20 cellular contexts compared by ENCODE assay signal in the genomic region with DNA sequence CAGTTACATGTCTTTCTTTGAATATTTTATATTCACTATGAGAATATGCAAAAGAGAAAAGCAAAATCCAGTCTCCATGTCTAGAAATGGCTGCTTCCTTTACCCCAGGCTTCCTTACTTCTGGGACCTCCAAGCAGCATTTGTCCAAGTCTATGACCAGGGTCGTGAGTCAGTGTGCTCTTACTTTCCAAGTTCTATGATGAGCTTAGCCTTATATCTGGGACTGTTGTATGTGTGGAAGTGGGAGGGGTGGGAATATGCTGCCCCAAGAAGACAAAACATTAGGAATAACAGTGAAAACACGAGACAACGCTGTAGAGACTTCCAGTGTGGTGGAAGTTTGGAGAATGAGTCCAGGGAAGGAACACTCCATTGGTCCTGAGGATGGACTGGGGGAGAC. TPM values are rescaled to one million over a fixed set of nuclear protein-coding genes. Genes with fewer than 3 reads are reported as not detected.
A peak's percentile ranks its signal among the peaks of the same experiment; 100 is the strongest.
DNase-seq lines count a peak whose midpoint lies in the region; ATAC-seq, FAIRE-seq and TF ChIP-seq lines count a peak whose summit lies in the region.
"Had no signal": no experiment of that assay in that cellular context is flagged by ENCODE, and none has a peak within 500 bp of the region (broad histone marks: within the 10 kb centered on the region; RNA-seq: fewer than 3 reads in every experiment).

No MANE protein-coding gene starts in this region.

- dilution Hi-C loops in endothelial cell of umbilical vein (cut with MboI; ENCODE audit: extremely low pct_ligation_motif_present, low sequenced_read_pairs): no loop called here

- peaks cover 10% of the 10 kb centered on the region; the same call in 1 of the 2 replicates for H3K4me1 ChIP-seq in H9 (ENCODE audit: insufficient read depth, low read length)
- peaks cover 38% of the 10 kb centered on the region for H3K4me1 ChIP-seq in astrocyte (ENCODE audit: insufficient read depth, low read length)
- H3K4me1 ChIP-seq in endothelial cell of umbilical vein (ENCODE audit: control insufficient read depth, extremely low read depth, insufficient read depth, low read length): peaks cover 13% of the 10 kb centered on the region
- H3K4me1 ChIP-seq in trophoblast cell (ENCODE audit: control insufficient read depth in 1 of 2, insufficient read depth in 2 of 2, low read length in 2 of 2): peaks cover 3 to 4% of the 10 kb centered on the region in 2 experiments

- H3K27me3 Mint-ChIP-seq in H9 (ENCODE audit: low read depth) (peaks cover 5% of the 10 kb centered on the region), astrocyte (ENCODE audit: low read depth, unreplicated experiment) (no peaks in the 10 kb centered on the region)

- H3K56ac ChIP-seq in H9 (ENCODE audit: insufficient read length, low read depth, low read length): no peak overlapping the region

- no peak overlapping the region for H3K9ac ChIP-seq in H9 (ENCODE audit: extremely low read depth, insufficient read length, low read length)
- peak overlapping the region; percentile 80 for H3K9ac ChIP-seq in astrocyte (ENCODE audit: low read length)
- H3K9ac ChIP-seq in endothelial cell of umbilical vein (replicated peaks; ENCODE audit: extremely low read depth, insufficient read depth, low read length): no peak overlapping the region
- no peak overlapping the region for H3K9ac ChIP-seq in trophoblast cell (ENCODE audit: low read length)

- H2BK5ac ChIP-seq in H9 (ENCODE audit: insufficient read length, low read length): no peak overlapping the region
- no peak overlapping the region for H2BK5ac ChIP-seq in trophoblast cell (ENCODE audit: low read depth, low read length, poor library complexity)

- H4K91ac ChIP-seq in H9 (ENCODE audit: insufficient read length, low read depth, low read length) (no peak overlapping the region), trophoblast cell (ENCODE audit: low read depth, low read length) (no peak overlapping the region)

- no peak overlapping the region for H3K4ac ChIP-seq in H9 (ENCODE audit: low read depth, low read length)
- H3K4ac ChIP-seq in trophoblast cell (ENCODE audit: low read depth, low read length): no peak overlapping the region

- H4K12ac ChIP-seq in trophoblast cell (ENCODE audit: low read depth, low read length): no peak overlapping the region

- H3K23me2 ChIP-seq in H9 (ENCODE audit: insufficient read length, low read depth, low read length, poor library complexity, severe bottlenecking): no peaks in the 10 kb centered on the region

- H3K4me1 Mint-ChIP-seq in H9: peaks cover 54 to 61% of the 10 kb centered on the region in 2 experiments
- peaks cover 29% of the 10 kb centered on the region for H3K4me1 Mint-ChIP-seq in astrocyte (ENCODE audit: low read depth, unreplicated experiment)
- H3K4me1 Mint-ChIP-seq: B cell had no signal

- intact Hi-C loops in endothelial cell of umbilical vein (cut with micrococcal nuclease): no loop called here
- intact Hi-C loops in left colon (cut with DNase I, micrococcal nuclease): no loop called here

- H3T11ph ChIP-seq in H9 (ENCODE audit: low read length): peak overlapping the region; percentile 67

- H3K79me2 ChIP-seq in H9 (ENCODE audit: insufficient read depth, low read length): no peaks in the 10 kb centered on the region
- no peaks in the 10 kb centered on the region for H3K79me2 ChIP-seq in astrocyte (ENCODE audit: insufficient read depth, low read length)
- no peaks in the 10 kb centered on the region for H3K79me2 ChIP-seq in endothelial cell of umbilical vein (ENCODE audit: control insufficient read depth, insufficient read depth, low read length)
- no peaks in the 10 kb centered on the region for H3K79me2 ChIP-seq in trophoblast cell (ENCODE audit: control insufficient read depth, insufficient read depth, low read length, poor library complexity)

- H3K79me1 ChIP-seq in H9 (ENCODE audit: insufficient read depth, low read depth, low read length, poor library complexity, severe bottlenecking) (no peaks in the 10 kb centered on the region), trophoblast cell (ENCODE audit: low read length) (peaks cover 2% of the 10 kb centered on the region)

- H3K36me3 Mint-ChIP-seq in H9 (ENCODE audit: insufficient read depth in 1 of 3, low read depth in 3 of 3): peaks cover 0 to 5% (median 0%) of the 10 kb centered on the region in 3 experiments; a peak in 4 of 7 replicates
- H3K36me3 Mint-ChIP-seq in astrocyte (ENCODE audit: low read depth, unreplicated experiment): no peaks in the 10 kb centered on the region
- H3K36me3 Mint-ChIP-seq: CD4-positive, CD25-positive, alpha-beta regulatory T cell had no signal

- H3K27me3 ChIP-seq in H9 (ENCODE audit: insufficient read depth, low read length): no peaks in the 10 kb centered on the region
- no peaks in the 10 kb centered on the region for H3K27me3 ChIP-seq in astrocyte (ENCODE audit: insufficient read depth, low read length)
- no peaks in the 10 kb centered on the region for H3K27me3 ChIP-seq in endothelial cell of umbilical vein (ENCODE audit: control insufficient read depth in 2 of 2, insufficient read depth in 2 of 2, low read length in 2 of 2)
- no peaks in the 10 kb centered on the region for H3K27me3 ChIP-seq in trophoblast cell (ENCODE audit: insufficient read depth, low read length)

- no peak for TF ChIP-seq POLR2A in endothelial cell of umbilical vein (IDR thresholded peaks at IDR 0.05; ENCODE audit: low read depth, low read length)

- H3K18ac ChIP-seq in H9 (ENCODE audit: insufficient read length, low read depth, low read length) (no peak overlapping the region), trophoblast cell (ENCODE audit: low read length) (no peak overlapping the region)

- WGBS in H9 (ENCODE audit: extremely low coverage, insufficient read length, low lambda C conversion rate): no CpG with 5 or more reads among the region's 3 CpGs
- no CpG with 5 or more reads among the region's 3 CpGs for WGBS in trophoblast cell (ENCODE audit: extremely low coverage, insufficient coverage, insufficient read length)

- no peak for DNase-seq in H9
- DNase-seq in astrocyte (ENCODE audit: low read depth): peak; percentile 60
- DNase-seq in endothelial cell of umbilical vein (ENCODE audit: low read depth, low spot score): no peak
- DNase-seq in trophoblast cell: no peak
- DNase-seq in left colon: no peak
- DNase-seq in NCI-H524 (lab: John Stamatoyannopoulos, UW): no peak
- DNase-seq: ACHN; CD4-positive, CD25-positive, alpha-beta regulatory T cell; EL; HCEC 1CT; KG1; NCI-H1417 treated with DMSO at 0.1 percent for 48 hours; NCI-H1930; NCI-H2171; NCI-H510A had no signal

- H4K5ac ChIP-seq in H9 (ENCODE audit: insufficient read length, low read depth, low read length): no peak overlapping the region

- H3K9me1 ChIP-seq in endothelial cell of umbilical vein (replicated peaks; ENCODE audit: control insufficient read depth, extremely low read depth, insufficient read depth, low read length): no peaks in the 10 kb centered on the region

- FAIRE-seq in astrocyte (lab: Jason Lieb, UNC) (no peak), endothelial cell of umbilical vein (lab: Jason Lieb, UNC) (no peak)
- FAIRE-seq: GM19239 had no signal

- H3K27ac Mint-ChIP-seq in H9 (peak overlapping the region in 1 of 3 experiments; percentile 21; a peak in 3 of 7 replicates), astrocyte (ENCODE audit: unreplicated experiment) (no peak overlapping the region)
- H3K27ac Mint-ChIP-seq: B cell had no signal

- H3K23ac ChIP-seq in H9 (ENCODE audit: insufficient read length, low read depth, low read length) (no peak overlapping the region), trophoblast cell (ENCODE audit: low read length) (peak overlapping the region; percentile 14)

- H2AK5ac ChIP-seq in H9 (ENCODE audit: insufficient read length, low read length) (peak overlapping the region; percentile 26), trophoblast cell (ENCODE audit: low read length) (no peak overlapping the region)

- CTCF ChIA-PET in endothelial cell of umbilical vein (lab: Charles Lee): interaction anchor here (1.0 to 3.2 kb wide), 3 partner anchors 10 to 37 kb away, joined by 5 to 8 read pairs (median 7); no protein-coding TSS in a partner anchor

- H3K4me2 ChIP-seq in H9 (ENCODE audit: insufficient read depth, insufficient read length, low read length) (no peak overlapping the region), astrocyte (ENCODE audit: low read length) (peak overlapping the region; percentile 46), endothelial cell of umbilical vein (ENCODE audit: insufficient read depth, low read length) (no peak overlapping the region), trophoblast cell (ENCODE audit: low read length) (no peak overlapping the region)

- H3K4me3 ChIP-seq in astrocyte (ENCODE audit: insufficient read depth, low read depth, low read length) (no peak overlapping the region), endothelial cell of umbilical vein (replicated peaks in 1 of 3; ENCODE audit: insufficient read depth in 1 of 3, low read depth in 1 of 3, low read length in 3 of 3) (no peak overlapping the region), trophoblast cell (ENCODE audit: low read depth, low read length) (no peak overlapping the region)

- H4K8ac ChIP-seq in H9 (replicated peaks; ENCODE audit: insufficient read length, low read depth, low read length) (no peak overlapping the region), trophoblast cell (ENCODE audit: low read depth, low read length) (no peak overlapping the region)

- H4K20me1 ChIP-seq in H9 (ENCODE audit: control insufficient read depth, insufficient read depth, insufficient read length): no peaks in the 10 kb centered on the region
- H4K20me1 ChIP-seq in astrocyte (ENCODE audit: insufficient read depth, low read length): no peaks in the 10 kb centered on the region
- H4K20me1 ChIP-seq in endothelial cell of umbilical vein (replicated peaks; ENCODE audit: control insufficient read depth, extremely low read depth, insufficient read depth, low read length): no peaks in the 10 kb centered on the region

- BruUV-seq in endothelial cell of umbilical vein (replicated peaks; lab: Mats Ljungman, UMichigan): no TSS peak

- H2BK12ac ChIP-seq in H9 (ENCODE audit: insufficient read length, low read depth, low read length) (peak overlapping the region; percentile 55), trophoblast cell (ENCODE audit: low read length) (no peak overlapping the region)

- peaks cover 0 to 3% of the 10 kb centered on the region in 2 experiments; a peak in 1 of 5 replicates for H3K9me3 Mint-ChIP-seq in H9
- peaks cover 2% of the 10 kb centered on the region for H3K9me3 Mint-ChIP-seq in astrocyte (ENCODE audit: unreplicated experiment)
- H3K9me3 Mint-ChIP-seq: CD4-positive, CD25-positive, alpha-beta regulatory T cell had no signal

- no peak overlapping the region for H2BK15ac ChIP-seq in H9 (ENCODE audit: low read depth, low read length)

- H3K36me3 ChIP-seq in astrocyte (ENCODE audit: insufficient read depth, low read length): no peaks in the 10 kb centered on the region
- H3K36me3 ChIP-seq in endothelial cell of umbilical vein (ENCODE audit: control insufficient read depth in 2 of 2, extremely low read depth in 1 of 2, insufficient read depth in 2 of 2, low read length in 2 of 2): no peaks in the 10 kb centered on the region
- H3K36me3 ChIP-seq in trophoblast cell (ENCODE audit: control insufficient read depth in 1 of 2, insufficient read depth in 2 of 2, low read length in 2 of 2): no peaks in the 10 kb centered on the region

- H3K14ac ChIP-seq in H9 (ENCODE audit: insufficient read depth, low read length) (no peak overlapping the region), trophoblast cell (ENCODE audit: low read length) (no peak overlapping the region)

- no peak overlapping the region for H3K27ac ChIP-seq in H9 (ENCODE audit: insufficient read length, low read depth, low read length)
- H3K27ac ChIP-seq in astrocyte (ENCODE audit: low read depth, low read length): peak overlapping the region; percentile 98
- peak overlapping the region; percentile 25 for H3K27ac ChIP-seq in endothelial cell of umbilical vein (ENCODE audit: insufficient read depth, low read depth, low read length)
- H3K27ac ChIP-seq in trophoblast cell (ENCODE audit: low read depth, low read length): no peak overlapping the region

- ATAC-seq in left colon (no peak), GM18861 (IDR thresholded peaks at IDR 0.05; ENCODE audit: unreplicated experiment) (no peak)
- ATAC-seq in activated CD4-positive, CD25-positive, alpha-beta regulatory T cell treated with anti-CD3 and anti-CD28 coated beads, Interleukin-2, amount 50 U/mL, for 24 hours: no peak
- ATAC-seq: Panc1 had no signal

- H2BK120ac ChIP-seq in H9 (ENCODE audit: low read depth, low read length, poor library complexity, severe bottlenecking) (no peak overlapping the region), trophoblast cell (ENCODE audit: insufficient read depth, low read length, poor library complexity) (no peak overlapping the region)

- H2AFZ ChIP-seq in H9 (ENCODE audit: low read length): no peak overlapping the region
- H2AFZ ChIP-seq in astrocyte (ENCODE audit: low read depth, low read length): peak overlapping the region; percentile 50
- peak overlapping the region; percentile 9 for H2AFZ ChIP-seq in endothelial cell of umbilical vein (ENCODE audit: low read depth, low read length)
- H2AFZ ChIP-seq in trophoblast cell (ENCODE audit: insufficient read depth, low read length, poor library complexity): no peak overlapping the region

- no peak for TF ChIP-seq CTCF in H9 (conservative IDR thresholded peaks at IDR 0.05)
- no peak for TF ChIP-seq CTCF in astrocyte (IDR thresholded peaks at IDR 0.05; ENCODE audit: insufficient read depth, low read depth, low read length)
- TF ChIP-seq CTCF in endothelial cell of umbilical vein (IDR thresholded peaks at IDR 0.05; ENCODE audit: extremely low read depth in 1 of 2, insufficient read depth in 1 of 2, low read depth in 1 of 2, low read length in 2 of 2): no peak

- POLR2A ChIA-PET in endothelial cell of umbilical vein (lab: Charles Lee): no interaction called here

- H3K4me3 Mint-ChIP-seq in H9: no peak overlapping the region
- H3K4me3 Mint-ChIP-seq in astrocyte (ENCODE audit: unreplicated experiment): no peak overlapping the region
- H3K4me3 Mint-ChIP-seq: B cell; CD4-positive, CD25-positive, alpha-beta regulatory T cell had no signal

- no peak overlapping the region for H2BK20ac ChIP-seq in H9 (ENCODE audit: low read depth, low read length, poor library complexity, severe bottlenecking)

- no peaks in the 10 kb centered on the region for H3K9me3 ChIP-seq in H9 (ENCODE audit: control insufficient read depth, low read depth, low read length)
- no peaks in the 10 kb centered on the region for H3K9me3 ChIP-seq in astrocyte (ENCODE audit: insufficient read depth, low read depth, low read length)
- no peaks in the 10 kb centered on the region for H3K9me3 ChIP-seq in endothelial cell of umbilical vein (replicated peaks; ENCODE audit: control insufficient read depth, insufficient read depth, low read length)
- no peaks in the 10 kb centered on the region for H3K9me3 ChIP-seq in trophoblast cell (ENCODE audit: insufficient read depth, low read depth, low read length)

RNA-seq across cellular contexts. Expression of a gene that starts 21.2 kb away (rescaled TPM):
- total RNA-seq in H9 (2021): not detected in 2 replicates
- total RNA-seq in astrocyte: 3.7 and 5.9 TPM in 2 replicates
- total RNA-seq in endothelial cell of umbilical vein: 8.7 and 11.3 TPM in 2 replicates
- polyA plus RNA-seq in endothelial cell of umbilical vein: 18.2 and 30.8 TPM in 2 replicates
- polyA plus RNA-seq in endothelial cell of umbilical vein (2011; cell fraction: cytosol; rRNA removed): 5.4 and 5.9 TPM in 2 replicates
- polyA plus RNA-seq in endothelial cell of umbilical vein (2011; cell fraction: nucleus; rRNA removed): 7.2 and 9.4 TPM in 2 replicates
- polyA plus RNA-seq in endothelial cell of umbilical vein (2012): 3.2 and 3.9 TPM in 2 replicates
- polyA minus RNA-seq in endothelial cell of umbilical vein: 19.1 and 26.3 TPM in 2 replicates
- polyA minus RNA-seq in endothelial cell of umbilical vein (2011; cell fraction: cytosol; rRNA and poly(A)+ RNA removed): not detected
- polyA minus RNA-seq in endothelial cell of umbilical vein (2011; cell fraction: nucleus; rRNA and poly(A)+ RNA removed): 5.0 and 5.2 TPM in 2 replicates
- polyA plus RNA-seq in trophoblast cell (2013): 0.04 TPM in 1 of 2 replicates, not detected in the other
- total RNA-seq in left colon: 1 to 10 TPM; 2.3 to 3.5 TPM

Comparison
In these comparisons a context has a peak if more than half of its experiments do, and no peak if none do; other contexts are left out.
1. H2AFZ ChIP-seq: peak in astrocyte (single experiment) and endothelial cell of umbilical vein (single experiment); none in H9 (single experiment) and trophoblast cell (single experiment).
2. H3K27ac ChIP-seq: peak in astrocyte (single experiment) and endothelial cell of umbilical vein (single experiment); none in H9 (single experiment) and trophoblast cell (single experiment).